ENCODE assay signal across 11 cellular contexts in the genomic region with DNA sequence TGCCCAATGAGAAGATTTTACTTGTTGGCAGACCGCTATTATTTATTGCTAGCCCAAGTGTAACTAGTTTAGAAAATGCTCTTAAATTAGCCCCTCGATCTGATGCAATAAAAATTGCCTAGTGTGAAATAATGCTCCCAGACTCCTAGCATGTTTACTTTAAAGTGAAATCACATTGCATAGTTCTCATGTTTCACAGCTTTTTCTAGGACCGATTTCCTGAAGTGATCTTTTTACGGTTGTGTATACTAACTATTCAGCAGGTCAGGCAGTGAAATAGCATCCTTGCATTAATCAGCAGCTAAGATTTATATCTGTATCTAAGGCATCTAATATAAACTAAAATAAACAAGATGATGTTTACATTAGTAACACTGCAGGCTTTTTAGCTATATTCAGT. TPM values are rescaled to one million over a fixed set of nuclear protein-coding genes. Genes with fewer than 3 reads are reported as not detected.
A peak's percentile ranks its signal among the peaks of the same experiment; 100 is the strongest.
DNase-seq lines count a peak whose midpoint lies in the region; ATAC-seq and TF ChIP-seq lines count a peak whose summit lies in the region.
"Had no signal": no experiment of that assay in that cellular context is flagged by ENCODE, and none has a peak within 500 bp of the region (broad histone marks: within the 10 kb centered on the region; RNA-seq: fewer than 3 reads in every experiment).

No MANE protein-coding gene starts in this region.

- no TSS peak for BruUV-seq in OCI-LY7 (replicated peaks; lab: Mats Ljungman, UMichigan)

- POLR2A ChIA-PET in HEK293 (lab: Yijun Ruan, JAX) (interaction anchor here (1.4 kb wide), 1 partner anchor 53 kb away, joined by 4 read pairs; the partner anchor contains the start of genes ORMDL1 and PMS1), OCI-LY7 (lab: Charles Lee) (interaction anchor here (0.7 to 1.4 kb wide), 7 partner anchors 8 to 112 kb away, joined by 3 to 5 read pairs (median 3); partner anchors contain the start of gene OSGEPL1)
- POLR2A ChIA-PET in CD4-positive, alpha-beta T cell (lab: Charles Lee) = interaction anchor here (0.6 kb wide), 1 partner anchor 687 kb away, joined by 3 read pairs; no protein-coding TSS in a partner anchor

- DNase-seq in AG08395 (ENCODE audit: low spot score) (peak; percentile 41), SJSA1 (ENCODE audit: low read depth in 1 of 2, low spot score in 2 of 2) (peak in 1 of 2 experiments; percentile 59), foreskin fibroblast (peak; percentile 49 to 79), OCI-LY7 (ENCODE audit: low spot score) (no peak), ACHN (no peak)
- DNase-seq in CD4-positive, alpha-beta T cell = no peak
- DNase-seq: immature natural killer cell, Kasumi-1, SIG-M5 had no signal

- H3K79me2 ChIP-seq in OCI-LY7 (ENCODE audit: insufficient read depth, low read depth, low read length) = no peaks in the 10 kb centered on the region

- no peaks in the 10 kb centered on the region for H3K27me3 Mint-ChIP-seq in CD4-positive, alpha-beta T cell

- CTCF ChIA-PET in HEK293 (lab: Yijun Ruan, JAX) = interaction anchor here (1.5 kb wide), 1 partner anchor 37 kb away, joined by 6 read pairs; no protein-coding TSS in a partner anchor
- CTCF ChIA-PET in OCI-LY7 (lab: Charles Lee; ENCODE audit: unreplicated experiment) = no interaction called here
- CTCF ChIA-PET in CD4-positive, alpha-beta T cell (lab: Charles Lee) = interaction anchor here (1.7 kb wide), 1 partner anchor 12 kb away, joined by 4 read pairs; no protein-coding TSS in a partner anchor

- H3K4me1 Mint-ChIP-seq in CD4-positive, alpha-beta T cell (ENCODE audit: low read depth) = no peaks in the 10 kb centered on the region
- H3K4me1 Mint-ChIP-seq: immature natural killer cell had no signal

- no peak overlapping the region for H3K4me2 ChIP-seq in OCI-LY7 (ENCODE audit: low read length)

- no peak overlapping the region for H2AFZ ChIP-seq in OCI-LY7 (ENCODE audit: low read length)

- no peak for TF ChIP-seq EP300 in gastroesophageal sphincter (IDR thresholded peaks at IDR 0.05)

- H3K27ac ChIP-seq in HEK293 (ENCODE audit: extremely low read depth, low read depth, low read length) = peak overlapping the region; percentile 35
- H3K27ac ChIP-seq in SJSA1 = peak overlapping the region; percentile 71
- H3K27ac ChIP-seq in OCI-LY7 (ENCODE audit: low read depth, low read length, poor library complexity, severe bottlenecking) = no peak overlapping the region
- H3K27ac ChIP-seq in gastroesophageal sphincter = no peak overlapping the region
- H3K27ac ChIP-seq in CD4-positive, alpha-beta T cell (ENCODE audit: low read depth, low read length) = no peak overlapping the region

- no peaks in the 10 kb centered on the region for H3K36me3 ChIP-seq in HEK293 (ENCODE audit: control insufficient read depth in 2 of 2, insufficient read depth in 1 of 2, low read length in 2 of 2)
- H3K36me3 ChIP-seq in SJSA1 = no peaks in the 10 kb centered on the region
- H3K36me3 ChIP-seq in OCI-LY7 (ENCODE audit: insufficient read depth, low read length) = peaks cover 33% of the 10 kb centered on the region
- no peaks in the 10 kb centered on the region for H3K36me3 ChIP-seq in gastroesophageal sphincter

- 21 to 27% methylated on average over 3 to 4 of the region's 4 CpGs for WGBS in gastroesophageal sphincter (ENCODE audit: low coverage in 1 of 2), 2 donors

- H3K4me3 Mint-ChIP-seq in CD4-positive, alpha-beta T cell = no peak overlapping the region
- H3K4me3 Mint-ChIP-seq: immature natural killer cell had no signal

- no peaks in the 10 kb centered on the region for H3K27me3 ChIP-seq in SJSA1 (replicated peaks)
- no peaks in the 10 kb centered on the region for H3K27me3 ChIP-seq in gastroesophageal sphincter
- no peaks in the 10 kb centered on the region for H3K27me3 ChIP-seq in CD4-positive, alpha-beta T cell (ENCODE audit: control insufficient read depth, insufficient read depth, low read length)

- no peak for TF ChIP-seq POLR2A in gastroesophageal sphincter (IDR thresholded peaks at IDR 0.05)

- no peak overlapping the region for H3K27ac Mint-ChIP-seq in CD4-positive, alpha-beta T cell
- H3K27ac Mint-ChIP-seq: immature natural killer cell had no signal

- peaks cover 21% of the 10 kb centered on the region for H3K36me3 Mint-ChIP-seq in CD4-positive, alpha-beta T cell (ENCODE audit: low read depth)

- H3K9me3 ChIP-seq in HEK293 (ENCODE audit: control insufficient read depth, insufficient read depth, low read depth, low read length) (no peaks in the 10 kb centered on the region), SJSA1 (replicated peaks) (no peaks in the 10 kb centered on the region), OCI-LY7 (ENCODE audit: low read length) (no peaks in the 10 kb centered on the region), gastroesophageal sphincter (no peaks in the 10 kb centered on the region)
- H3K9me3 ChIP-seq in CD4-positive, alpha-beta T cell (ENCODE audit: control insufficient read depth, low read length) = no peaks in the 10 kb centered on the region

- in situ Hi-C loops in ACHN (cut with HindIII; ENCODE audit: low pct_ligation_motif_present, low pct_unique_long_range_greater_than_20kb, low sequenced_read_pairs) = no loop called here

- H3K9me3 Mint-ChIP-seq in CD4-positive, alpha-beta T cell = no peaks in the 10 kb centered on the region
- H3K9me3 Mint-ChIP-seq: immature natural killer cell had no signal

- H3K4me3 ChIP-seq in HEK293 (ENCODE audit: low read depth, low read length) = no peak overlapping the region
- no peak overlapping the region for H3K4me3 ChIP-seq in SJSA1
- H3K4me3 ChIP-seq in foreskin fibroblast (ENCODE audit: low read depth in 1 of 2, low read length in 2 of 2) = no peak overlapping the region
- no peak overlapping the region for H3K4me3 ChIP-seq in OCI-LY7 (ENCODE audit: low read depth, low read length, poor library complexity, severe bottlenecking)
- H3K4me3 ChIP-seq in gastroesophageal sphincter = no peak overlapping the region

- H4K20me1 ChIP-seq in OCI-LY7 (ENCODE audit: insufficient read depth, low read length) = no peaks in the 10 kb centered on the region

- no peak for ATAC-seq in gastroesophageal sphincter
- no peak for ATAC-seq in CD4-positive, alpha-beta T cell (ENCODE audit: poor library complexity)

- no peak for TF ChIP-seq CTCF in HEK293 (tag by site-specific recombination; IDR thresholded peaks at IDR 0.05)
- no peak for TF ChIP-seq CTCF in foreskin fibroblast (IDR thresholded peaks at IDR 0.05; ENCODE audit: low read depth, low read length)
- TF ChIP-seq CTCF in OCI-LY7 (conservative IDR thresholded peaks at IDR 0.05; ENCODE audit: low read length) = no peak
- TF ChIP-seq CTCF in gastroesophageal sphincter (IDR thresholded peaks at IDR 0.05) = no peak
- no peak for TF ChIP-seq CTCF in CD4-positive, alpha-beta T cell (IDR thresholded peaks at IDR 0.05)

- H3K4me1 ChIP-seq in HEK293 (ENCODE audit: control insufficient read depth, insufficient read depth, low read length) = peaks cover 7% of the 10 kb centered on the region; the same call in 1 of the 2 replicates
- peaks cover 16% of the 10 kb centered on the region for H3K4me1 ChIP-seq in SJSA1 (replicated peaks)
- no peaks in the 10 kb centered on the region for H3K4me1 ChIP-seq in OCI-LY7 (ENCODE audit: insufficient read depth, low read length, poor library complexity, severe bottlenecking)
- peaks cover 0 to 17% (median 0%) of the 10 kb centered on the region in 3 donors for H3K4me1 ChIP-seq in gastroesophageal sphincter

- H3K9me2 ChIP-seq in OCI-LY7 (ENCODE audit: insufficient read depth, low read length) = no peaks in the 10 kb centered on the region

- intact Hi-C loops in OCI-LY7 (cut with micrococcal nuclease; ENCODE audit: unreplicated experiment) = no loop called here
- intact Hi-C loops in CD4-positive, alpha-beta T cell (cut with DNase I, micrococcal nuclease) = no loop called here

TF ChIP-seq in HEK293, 187 proteins besides CTCF, POLR2A, EP300 and RAD21 (continues in another document):
- TF ChIP-seq ZNF704 (tag by site-specific recombination; IDR thresholded peaks at IDR 0.05) = no peak
- peak; percentile 99 for TF ChIP-seq FEZF1 (tag by site-specific recombination; IDR thresholded peaks at IDR 0.05)
- TF ChIP-seq ZNF555 (tag by site-specific recombination; conservative IDR thresholded peaks at IDR 0.05) = no peak
- peak; percentile 98 for TF ChIP-seq TRIM28 (IDR thresholded peaks at IDR 0.05; ENCODE audit: borderline replicate concordance, low read length)
- TF ChIP-seq ZNF610 (tag by site-specific recombination; IDR thresholded peaks at IDR 0.05; ENCODE audit: borderline replicate concordance) = no peak
- TF ChIP-seq ZNF830 (tag by site-specific recombination; IDR thresholded peaks at IDR 0.05; ENCODE audit: low read depth) = no peak

RNA-seq across cellular contexts. Expression of gene PMS1, which starts 52.4 kb away (rescaled TPM):
- 23.4 and 27.9 TPM in 2 replicates for total RNA-seq in SJSA1 (2014; rRNA removed; shearing (Covaris generic))
- 31.2 and 37.3 TPM in 2 replicates for total RNA-seq in OCI-LY7 (2014; rRNA removed; shearing (Covaris generic))
- total RNA-seq in OCI-LY7 (2022) (66.6 and 72.2 TPM in 2 replicates), gastroesophageal sphincter (10 to 100 TPM; 11.4 to 22.9 (median 14.4) TPM)
- total RNA-seq in CD4-positive, alpha-beta T cell = 1 to 10 TPM; 9.6 to 9.8 TPM

RNA-seq across cellular contexts. Expression of gene ORMDL1, which starts 52.5 kb away (rescaled TPM):
- total RNA-seq in SJSA1 (2014; rRNA removed; shearing (Covaris generic)) = 94.5 and 109 TPM in 2 replicates
- total RNA-seq in OCI-LY7 (2014; rRNA removed; shearing (Covaris generic)) = 49.3 and 59.3 TPM in 2 replicates
- total RNA-seq in OCI-LY7 (2022) = 59.6 and 65.7 TPM in 2 replicates
- total RNA-seq in gastroesophageal sphincter = 10 to 100 TPM; 33.5 to 70.5 (median 53.8) TPM
- 100 to 1,000 TPM; 104 to 106 TPM for total RNA-seq in CD4-positive, alpha-beta T cell

Comparison
In these comparisons a context has a peak if more than half of its experiments do, and no peak if none do; other contexts are left out.
1. DNase-seq: peak in AG08395 (single experiment) and foreskin fibroblast (2 of 2); none in OCI-LY7 (single experiment), ACHN (single experiment) and CD4-positive, alpha-beta T cell (0 of 10).
2. H3K27ac ChIP-seq: peak in HEK293 (single experiment) and SJSA1 (single experiment); none in OCI-LY7 (single experiment), gastroesophageal sphincter (0 of 4) and CD4-positive, alpha-beta T cell (single experiment).